Comparison of ENCODE assay signal across 24 cellular contexts in genomic region chr2:104052341-104052740, GRCh38.
"Had no signal": no experiment of that assay in that cellular context is flagged by ENCODE, and none has a peak within 500 bp of the region (broad histone marks: within the 10 kb centered on the region; RNA-seq: fewer than 3 reads in every experiment).

No MANE protein-coding gene starts in this region.

- H3K9me3 Mint-ChIP-seq: stimulated activated memory B cell treated with anti-CD40 and anti-IgM and Interleukin-4, amounts not matched to agents 10 μg/mL and 1 μg/mL and 100 μg/mL, for 72 hours had no signal

- DNase-seq: dorsolateral prefrontal cortex; effector memory CD4-positive, alpha-beta T cell; heart left ventricle; hippocampal formation; left colon; left ventricle myocardium superior; mesenchymal stem cell; midbrain; psoas muscle; retina; spleen; stimulated activated CD4-positive, alpha-beta T cell treated with anti-CD3 and anti-CD28 coated beads, Interleukin-15, amount 100 ng/mL, for 24 hours; stimulated activated CD4-positive, alpha-beta T cell treated with anti-CD3 and anti-CD28 coated beads, Interleukin-1b, Interleukin-23, amount 100 ng/mL, for 48 hours; stimulated activated CD4-positive, alpha-beta T cell treated with anti-CD3 and anti-CD28 coated beads, Interleukin-4, amount 100 ng/mL, for 24 hours; tibial artery; upper lobe of left lung; uterus had no signal

- H3K4me3 ChIP-seq: heart left ventricle, lung, psoas muscle, spleen, tibial artery, upper lobe of left lung, uterus had no signal

- H3K4me1 ChIP-seq: heart left ventricle, psoas muscle, spleen, tibial artery, upper lobe of left lung, uterus had no signal

- H3K4me1 Mint-ChIP-seq: stimulated activated memory B cell treated with anti-CD40 and anti-IgM and Interleukin-4, amounts not matched to agents 10 μg/mL and 1 μg/mL and 100 μg/mL, for 72 hours had no signal

- H3K36me3 Mint-ChIP-seq: natural killer cell treated with Interleukin-12 subunit alpha and Interleukin-12 subunit beta and Interleukin-15 and Interleukin-18, amount 100 ng/mL, for 72 hours; stimulated activated memory B cell treated with anti-CD40 and anti-IgM and Interleukin-4, amounts not matched to agents 10 μg/mL and 1 μg/mL and 100 μg/mL, for 72 hours had no signal

- H3K27me3 ChIP-seq: heart left ventricle, neutrophil, spleen, tibial artery, upper lobe of left lung, uterus had no signal

- ATAC-seq: esophagus mucosa; heart left ventricle; left colon; left ventricle myocardium superior; natural killer cell treated with Interleukin-12 subunit alpha and Interleukin-12 subunit beta and Interleukin-15 and Interleukin-18, amount 100 ng/mL, for 72 hours; psoas muscle; sciatic nerve; stimulated activated memory B cell treated with anti-CD40 and anti-IgM and Interleukin-4, amounts not matched to agents 10 μg/mL and 1 μg/mL and 100 μg/mL, for 72 hours had no signal

- H3K36me3 ChIP-seq: heart left ventricle, neutrophil, spleen, tibial artery, upper lobe of left lung, uterus had no signal

- H3K27me3 Mint-ChIP-seq: natural killer cell treated with Interleukin-12 subunit alpha and Interleukin-12 subunit beta and Interleukin-15 and Interleukin-18, amount 100 ng/mL, for 72 hours; stimulated activated memory B cell treated with anti-CD40 and anti-IgM and Interleukin-4, amounts not matched to agents 10 μg/mL and 1 μg/mL and 100 μg/mL, for 72 hours; stimulated activated naive CD8-positive, alpha-beta T cell treated with anti-CD3 and anti-CD28 coated beads, Interleukin-15, Interleukin-2, amounts not matched to agents 100 ng/mL and 50 ng/mL, for 24 hours had no signal

- H3K4me3 Mint-ChIP-seq: natural killer cell treated with Interleukin-12 subunit alpha and Interleukin-12 subunit beta and Interleukin-15 and Interleukin-18, amount 100 ng/mL, for 72 hours; stimulated activated memory B cell treated with anti-CD40 and anti-IgM and Interleukin-4, amounts not matched to agents 10 μg/mL and 1 μg/mL and 100 μg/mL, for 72 hours; stimulated activated naive CD8-positive, alpha-beta T cell treated with anti-CD3 and anti-CD28 coated beads, Interleukin-15, Interleukin-2, amounts not matched to agents 100 ng/mL and 50 ng/mL, for 24 hours had no signal

- H3K27ac ChIP-seq: heart left ventricle, neutrophil, psoas muscle, spleen, tibial artery, upper lobe of left lung, uterus had no signal

- H3K9me3 ChIP-seq: heart left ventricle, neutrophil, psoas muscle, spleen, tibial artery, upper lobe of left lung, uterus had no signal

- H3K27ac Mint-ChIP-seq: natural killer cell treated with Interleukin-12 subunit alpha and Interleukin-12 subunit beta and Interleukin-15 and Interleukin-18, amount 100 ng/mL, for 72 hours; stimulated activated memory B cell treated with anti-CD40 and anti-IgM and Interleukin-4, amounts not matched to agents 10 μg/mL and 1 μg/mL and 100 μg/mL, for 72 hours; stimulated activated naive CD8-positive, alpha-beta T cell treated with anti-CD3 and anti-CD28 coated beads, Interleukin-15, Interleukin-2, amounts not matched to agents 100 ng/mL and 50 ng/mL, for 24 hours had no signal
